Comparison of ENCODE assay signal across 2 cellular contexts in the genomic region with DNA sequence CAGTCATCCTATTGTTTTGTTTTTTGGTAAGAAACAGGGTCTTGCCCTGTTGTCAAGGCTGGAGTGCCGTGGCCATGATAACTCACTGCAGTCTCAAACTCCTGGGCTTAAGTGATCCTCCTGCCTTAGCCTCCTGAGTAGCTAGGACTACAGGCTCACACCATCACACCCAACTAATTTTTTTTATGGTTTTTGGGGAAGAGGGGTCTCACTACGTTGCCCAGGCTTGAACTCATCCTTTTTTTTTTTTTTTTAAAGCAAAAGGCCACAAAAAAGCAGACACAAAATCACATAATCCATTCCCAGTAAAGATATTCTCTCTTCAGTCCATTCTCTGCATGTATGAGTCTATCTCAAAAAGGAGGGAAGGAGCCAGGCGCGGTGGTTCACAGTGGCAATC.
TF ChIP-seq lines count a peak whose summit lies in the region.

No MANE protein-coding gene starts in this region.

TF ChIP-seq in HEK293, 187 proteins besides CTCF, POLR2A, EP300 and RAD21:
- TF ChIP-seq ZNF133 (tag by site-specific recombination; IDR thresholded peaks at IDR 0.05): no peak
- no peak for TF ChIP-seq ZNF132 (tag by site-specific recombination; IDR thresholded peaks at IDR 0.05; ENCODE audit: borderline replicate concordance)
- TF ChIP-seq ZNF121 (tag by site-specific recombination; IDR thresholded peaks at IDR 0.05): peak; percentile 83

TF ChIP-seq in K562, 482 proteins besides CTCF, POLR2A, EP300 and RAD21:
- TF ChIP-seq ZNF121 (CRISPR knock-in tag; conservative IDR thresholded peaks at IDR 0.05): peak; percentile 76
- TF ChIP-seq, protein P1, sequence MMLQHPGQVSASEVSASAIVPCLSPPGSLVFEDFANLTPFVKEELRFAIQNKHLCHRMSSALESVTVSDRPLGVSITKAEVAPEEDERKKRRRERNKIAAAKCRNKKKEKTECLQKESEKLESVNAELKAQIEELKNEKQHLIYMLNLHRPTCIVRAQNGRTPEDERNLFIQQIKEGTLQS (IDR thresholded peaks at IDR 0.05): no peak
- TF ChIP-seq, protein P1 (CRISPR knock-in tag; conservative IDR thresholded peaks at IDR 0.05): no peak
